ENCODE assay signal across 2 cellular contexts in the genomic region with DNA sequence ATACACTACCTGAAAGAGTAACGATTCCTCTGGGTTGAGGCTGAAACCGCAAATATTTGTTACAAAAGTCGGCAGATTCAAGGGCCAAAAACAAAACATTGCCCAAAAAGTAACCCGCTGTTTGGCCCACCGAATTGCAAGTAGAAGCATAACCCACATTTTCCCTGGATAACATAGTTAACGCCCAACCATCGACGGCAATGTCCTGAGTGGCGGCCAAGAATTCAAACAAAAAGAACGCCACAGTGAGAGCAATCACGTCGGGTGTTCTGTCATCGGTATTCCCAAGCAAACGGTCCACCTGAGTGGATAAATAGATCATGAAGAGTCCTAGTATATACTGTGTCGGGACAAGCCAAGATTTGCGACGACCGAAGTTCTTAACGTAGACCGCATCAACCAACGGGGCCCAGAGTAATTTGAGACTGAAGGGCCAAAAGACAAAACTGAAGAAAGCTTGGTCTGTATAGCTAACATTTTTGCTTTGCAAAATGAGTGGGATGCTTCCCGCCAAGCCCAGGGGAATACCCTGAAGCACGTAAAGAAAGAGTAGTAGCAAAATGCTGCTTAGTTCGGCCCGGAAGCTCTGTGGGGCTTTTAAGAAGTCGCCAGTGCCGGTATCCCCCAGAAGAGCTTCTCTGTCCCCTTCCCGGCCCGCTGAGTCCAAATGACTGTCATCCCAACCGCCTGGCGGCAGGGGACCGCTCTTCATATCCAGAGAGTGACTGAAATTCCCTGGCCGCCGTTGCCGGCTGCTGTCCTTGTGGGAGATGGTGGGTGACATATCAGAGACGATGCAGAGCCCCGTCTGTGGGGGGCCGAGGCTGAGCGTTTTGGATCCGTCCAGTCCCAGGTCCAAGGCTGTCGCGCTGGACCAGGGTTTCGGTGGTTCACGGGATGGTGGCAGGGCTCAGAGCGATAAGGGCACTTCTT.
TF ChIP-seq lines count a peak whose summit lies in the region.

No MANE protein-coding gene starts in this region.

TF ChIP-seq in WTC11, 78 proteins besides CTCF, POLR2A, EP300 and RAD21:
- TF ChIP-seq, protein P1, sequence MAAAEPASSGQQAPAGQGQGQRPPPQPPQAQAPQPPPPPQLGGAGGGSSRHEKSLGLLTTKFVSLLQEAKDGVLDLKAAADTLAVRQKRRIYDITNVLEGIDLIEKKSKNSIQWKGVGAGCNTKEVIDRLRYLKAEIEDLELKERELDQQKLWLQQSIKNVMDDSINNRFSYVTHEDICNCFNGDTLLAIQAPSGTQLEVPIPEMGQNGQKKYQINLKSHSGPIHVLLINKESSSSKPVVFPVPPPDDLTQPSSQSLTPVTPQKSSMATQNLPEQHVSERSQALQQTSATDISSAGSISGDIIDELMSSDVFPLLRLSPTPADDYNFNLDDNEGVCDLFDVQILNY (CRISPR knock-in tag; IDR thresholded peaks at IDR 0.05), result no peak
- 0 out of 2 replicates have a peak, but pooled peaks have one; percentile 14 for TF ChIP-seq PRDM15 (CRISPR knock-in tag; IDR thresholded peaks at IDR 0.05)

TF ChIP-seq in H1, 55 proteins besides CTCF, POLR2A, EP300 and RAD21:
- TF ChIP-seq SIRT6 (IDR thresholded peaks at IDR 0.05; ENCODE audit: low read length), result no peak
- TF ChIP-seq GTF2F1 (IDR thresholded peaks at IDR 0.05; ENCODE audit: borderline replicate concordance, low read depth, low read length), result no peak
- TF ChIP-seq BRCA1 (IDR thresholded peaks at IDR 0.05; ENCODE audit: low read depth, low read length), result no peak
- peak; percentile 52 for TF ChIP-seq KDM4A (IDR thresholded peaks at IDR 0.05; ENCODE audit: low read depth, low read length, severe bottlenecking)
